In genomic region chr4:133483600-133484246, GRCh38 we compare ENCODE assay signal across 9 cellular contexts.
A peak's percentile ranks its signal among the peaks of the same experiment; 100 is the strongest.
DNase-seq lines count a peak whose midpoint lies in the region; ATAC-seq and TF ChIP-seq lines count a peak whose summit lies in the region.
"Had no signal": no experiment of that assay in that cellular context is flagged by ENCODE, and none has a peak within 500 bp of the region (broad histone marks: within the 10 kb centered on the region; RNA-seq: fewer than 3 reads in every experiment).

No MANE protein-coding gene starts in this region.

- no peak overlapping the region for H3K27ac ChIP-seq in heart right ventricle
- no peak overlapping the region for H3K27ac ChIP-seq in aorta (ENCODE audit: low read depth in 1 of 2, low read length in 2 of 2)

- ATAC-seq in heart right ventricle (no peak), Right ventricle myocardium superior (ENCODE audit: poor library complexity) (no peak), aorta (ENCODE audit: low FRiP score) (peak; percentile 44), HG02840 (IDR thresholded peaks at IDR 0.05; ENCODE audit: low FRiP score, unreplicated experiment) (no peak), GM19452 (IDR thresholded peaks at IDR 0.05; ENCODE audit: unreplicated experiment) (no peak)

- no peak for DNase-seq in heart right ventricle
- DNase-seq in Right ventricle myocardium superior, result no peak
- DNase-seq in SK-MEL-5 (ENCODE audit: low read depth, low spot score), result peak; percentile 83
- peak; percentile 20 for DNase-seq in glomerular endothelial cell (ENCODE audit: extremely low read depth, low read depth, low spot score)
- no peak for DNase-seq in aorta
- DNase-seq in COLO829 (ENCODE audit: low spot score), result no peak
- DNase-seq: central memory CD4-positive, alpha-beta T cell had no signal

- H3K36me3 ChIP-seq in heart right ventricle (no peaks in the 10 kb centered on the region), aorta (ENCODE audit: control insufficient read depth in 1 of 2, insufficient read depth in 2 of 2, low read length in 1 of 2) (no peaks in the 10 kb centered on the region)

- no peak overlapping the region for H3K4me3 ChIP-seq in heart right ventricle
- H3K4me3 ChIP-seq in aorta (ENCODE audit: low read length in 2 of 2), result no peak overlapping the region

- H3K9me3 ChIP-seq in heart right ventricle (peaks cover 0 to 3% (median 0%) of the 10 kb centered on the region in 11 donors), aorta (ENCODE audit: control insufficient read depth, low read length) (no peaks in the 10 kb centered on the region)

- 59 to 62% methylated on average over 4 of the region's 4 CpGs for WGBS in heart right ventricle, 2 donors
- 48 to 53% methylated on average over 4 of the region's 4 CpGs for WGBS in aorta, 2 donors

- in situ Hi-C loops in SK-MEL-5 (cut with HindIII; ENCODE audit: low pct_unique_long_range_greater_than_20kb, low sequenced_read_pairs), result no loop called here

- TF ChIP-seq CTCF in heart right ventricle (IDR thresholded peaks at IDR 0.05), result peak in 5 of 9 donors; percentile 6 to 20 (median 17)

- H3K27me3 ChIP-seq in heart right ventricle, result no peaks in the 10 kb centered on the region
- H3K27me3 ChIP-seq in aorta (ENCODE audit: control insufficient read depth in 1 of 2, insufficient read depth in 2 of 2, low read length in 1 of 2), result no peaks in the 10 kb centered on the region

- intact Hi-C loops in heart right ventricle (cut with DNase I) (no loop called here), Right ventricle myocardium superior (cut with DNase I) (no loop called here), aorta (cut with DNase I) (loop anchor here (2.0 kb wide), 2 partner anchors 333 to 337 kb away; no protein-coding TSS in a partner anchor)

- H3K4me1 ChIP-seq in heart right ventricle, result no peaks in the 10 kb centered on the region
- no peaks in the 10 kb centered on the region for H3K4me1 ChIP-seq in aorta (ENCODE audit: control insufficient read depth in 1 of 2, insufficient read depth in 2 of 2, low read length in 2 of 2)

Comparison
In these comparisons a context has a peak if more than half of its experiments do, and no peak if none do; other contexts are left out.
1. DNase-seq: peak in SK-MEL-5 (single experiment) and glomerular endothelial cell (single experiment); none in heart right ventricle (0 of 2), Right ventricle myocardium superior (single experiment), aorta (0 of 2) and COLO829 (single experiment).
2. intact Hi-C loops: an anchor here in aorta (2.0 kb wide); none called in heart right ventricle and Right ventricle myocardium superior.